ENCODE assay signal across 1 cellular context in genomic region chr17:75896360-75897075, GRCh38.
TF ChIP-seq lines count a peak whose summit lies in the region.

Gene TRIM65, minus strand, starts transcription at chr17:75896951. Its CDS starts 14 bp downstream, at chr17:75896937.

TF ChIP-seq in K562, 482 proteins besides CTCF, POLR2A, EP300 and RAD21 (continued from another document and continues in another):
- TF ChIP-seq, protein P1, sequence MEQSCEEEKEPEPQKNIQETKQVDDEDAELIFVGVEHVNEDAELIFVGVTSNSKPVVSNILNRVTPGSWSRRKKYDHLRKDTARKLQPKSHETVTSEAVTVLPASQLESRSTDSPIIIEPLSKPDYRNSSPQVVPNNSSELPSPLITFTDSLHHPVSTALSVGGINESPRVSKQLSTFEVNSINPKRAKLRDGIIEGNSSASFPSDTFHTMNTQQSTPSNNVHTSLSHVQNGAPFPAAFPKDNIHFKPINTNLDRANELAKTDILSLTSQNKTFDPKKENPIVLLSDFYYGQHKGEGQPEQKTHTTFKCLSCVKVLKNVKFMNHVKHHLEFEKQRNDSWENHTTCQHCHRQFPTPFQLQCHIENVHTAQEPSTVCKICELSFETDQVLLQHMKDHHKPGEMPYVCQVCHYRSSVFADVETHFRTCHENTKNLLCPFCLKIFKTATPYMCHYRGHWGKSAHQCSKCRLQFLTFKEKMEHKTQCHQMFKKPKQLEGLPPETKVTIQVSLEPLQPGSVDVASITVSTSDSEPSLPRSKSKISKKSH (CRISPR knock-in tag; IDR thresholded peaks at IDR 0.05): no peak
- TF ChIP-seq, protein P2, sequence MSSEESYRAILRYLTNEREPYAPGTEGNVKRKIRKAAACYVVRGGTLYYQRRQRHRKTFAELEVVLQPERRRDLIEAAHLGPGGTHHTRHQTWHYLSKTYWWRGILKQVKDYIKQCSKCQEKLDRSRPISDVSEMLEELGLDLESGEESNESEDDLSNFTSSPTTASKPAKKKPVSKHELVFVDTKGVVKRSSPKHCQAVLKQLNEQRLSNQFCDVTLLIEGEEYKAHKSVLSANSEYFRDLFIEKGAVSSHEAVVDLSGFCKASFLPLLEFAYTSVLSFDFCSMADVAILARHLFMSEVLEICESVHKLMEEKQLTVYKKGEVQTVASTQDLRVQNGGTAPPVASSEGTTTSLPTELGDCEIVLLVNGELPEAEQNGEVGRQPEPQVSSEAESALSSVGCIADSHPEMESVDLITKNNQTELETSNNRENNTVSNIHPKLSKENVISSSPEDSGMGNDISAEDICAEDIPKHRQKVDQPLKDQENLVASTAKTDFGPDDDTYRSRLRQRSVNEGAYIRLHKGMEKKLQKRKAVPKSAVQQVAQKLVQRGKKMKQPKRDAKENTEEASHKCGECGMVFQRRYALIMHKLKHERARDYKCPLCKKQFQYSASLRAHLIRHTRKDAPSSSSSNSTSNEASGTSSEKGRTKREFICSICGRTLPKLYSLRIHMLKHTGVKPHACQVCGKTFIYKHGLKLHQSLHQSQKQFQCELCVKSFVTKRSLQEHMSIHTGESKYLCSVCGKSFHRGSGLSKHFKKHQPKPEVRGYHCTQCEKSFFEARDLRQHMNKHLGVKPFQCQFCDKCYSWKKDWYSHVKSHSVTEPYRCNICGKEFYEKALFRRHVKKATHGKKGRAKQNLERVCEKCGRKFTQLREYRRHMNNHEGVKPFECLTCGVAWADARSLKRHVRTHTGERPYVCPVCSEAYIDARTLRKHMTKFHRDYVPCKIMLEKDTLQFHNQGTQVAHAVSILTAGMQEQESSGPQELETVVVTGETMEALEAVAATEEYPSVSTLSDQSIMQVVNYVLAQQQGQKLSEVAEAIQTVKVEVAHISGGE (CRISPR knock-in tag; IDR thresholded peaks at IDR 0.05): peak in 1 of 3 experiments; percentile 35; a peak in 1 of 6 replicates
- TF ChIP-seq USF1 (CRISPR knock-in tag; IDR thresholded peaks at IDR 0.05): no peak
- TF ChIP-seq, protein P3, sequence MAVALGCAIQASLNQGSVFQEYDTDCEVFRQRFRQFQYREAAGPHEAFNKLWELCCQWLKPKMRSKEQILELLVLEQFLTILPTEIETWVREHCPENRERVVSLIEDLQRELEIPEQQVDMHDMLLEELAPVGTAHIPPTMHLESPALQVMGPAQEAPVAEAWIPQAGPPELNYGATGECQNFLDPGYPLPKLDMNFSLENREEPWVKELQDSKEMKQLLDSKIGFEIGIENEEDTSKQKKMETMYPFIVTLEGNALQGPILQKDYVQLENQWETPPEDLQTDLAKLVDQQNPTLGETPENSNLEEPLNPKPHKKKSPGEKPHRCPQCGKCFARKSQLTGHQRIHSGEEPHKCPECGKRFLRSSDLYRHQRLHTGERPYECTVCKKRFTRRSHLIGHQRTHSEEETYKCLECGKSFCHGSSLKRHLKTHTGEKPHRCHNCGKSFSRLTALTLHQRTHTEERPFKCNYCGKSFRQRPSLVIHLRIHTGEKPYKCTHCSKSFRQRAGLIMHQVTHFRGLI (CRISPR knock-in tag; IDR thresholded peaks at IDR 0.05): no peak
- TF ChIP-seq ATF3 (IDR thresholded peaks at IDR 0.05): peak; percentile 79
- TF ChIP-seq ATF3 (CRISPR knock-in tag; conservative IDR thresholded peaks at IDR 0.05): peak; percentile 69
- no peak for TF ChIP-seq MCM7 (IDR thresholded peaks at IDR 0.05)
- TF ChIP-seq, protein P4, sequence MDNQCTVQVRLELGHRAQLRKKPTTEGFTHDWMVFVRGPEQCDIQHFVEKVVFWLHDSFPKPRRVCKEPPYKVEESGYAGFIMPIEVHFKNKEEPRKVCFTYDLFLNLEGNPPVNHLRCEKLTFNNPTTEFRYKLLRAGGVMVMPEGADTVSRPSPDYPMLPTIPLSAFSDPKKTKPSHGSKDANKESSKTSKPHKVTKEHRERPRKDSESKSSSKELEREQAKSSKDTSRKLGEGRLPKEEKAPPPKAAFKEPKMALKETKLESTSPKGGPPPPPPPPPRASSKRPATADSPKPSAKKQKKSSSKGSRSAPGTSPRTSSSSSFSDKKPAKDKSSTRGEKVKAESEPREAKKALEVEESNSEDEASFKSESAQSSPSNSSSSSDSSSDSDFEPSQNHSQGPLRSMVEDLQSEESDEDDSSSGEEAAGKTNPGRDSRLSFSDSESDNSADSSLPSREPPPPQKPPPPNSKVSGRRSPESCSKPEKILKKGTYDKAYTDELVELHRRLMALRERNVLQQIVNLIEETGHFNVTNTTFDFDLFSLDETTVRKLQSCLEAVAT (IDR thresholded peaks at IDR 0.05): no peak
- peak; percentile 80 for TF ChIP-seq EP400 (IDR thresholded peaks at IDR 0.05)
- TF ChIP-seq, protein P5, sequence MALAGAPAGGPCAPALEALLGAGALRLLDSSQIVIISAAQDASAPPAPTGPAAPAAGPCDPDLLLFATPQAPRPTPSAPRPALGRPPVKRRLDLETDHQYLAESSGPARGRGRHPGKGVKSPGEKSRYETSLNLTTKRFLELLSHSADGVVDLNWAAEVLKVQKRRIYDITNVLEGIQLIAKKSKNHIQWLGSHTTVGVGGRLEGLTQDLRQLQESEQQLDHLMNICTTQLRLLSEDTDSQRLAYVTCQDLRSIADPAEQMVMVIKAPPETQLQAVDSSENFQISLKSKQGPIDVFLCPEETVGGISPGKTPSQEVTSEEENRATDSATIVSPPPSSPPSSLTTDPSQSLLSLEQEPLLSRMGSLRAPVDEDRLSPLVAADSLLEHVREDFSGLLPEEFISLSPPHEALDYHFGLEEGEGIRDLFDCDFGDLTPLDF (CRISPR knock-in tag; IDR thresholded peaks at IDR 0.05): peak; percentile 28; the same call in 1 of the 2 replicates
- TF ChIP-seq YY1 (IDR thresholded peaks at IDR 0.05; ENCODE audit: borderline replicate concordance in 1 of 3, control insufficient read depth in 1 of 3, extremely low read depth in 1 of 3, insufficient read depth in 3 of 3, insufficient read length in 1 of 3, insufficient replicate concordance in 2 of 3, low read depth in 1 of 3, low read length in 2 of 3): peak; percentile 67 to 89 (median 84)
- TF ChIP-seq ZNF778 (CRISPR knock-in tag; IDR thresholded peaks at IDR 0.05): no peak
- peak; percentile 57; the same call in 1 of the 2 replicates for TF ChIP-seq ETV5 (CRISPR knock-in tag; IDR thresholded peaks at IDR 0.05; ENCODE audit: low read depth)
- TF ChIP-seq RCOR1 (IDR thresholded peaks at IDR 0.05; ENCODE audit: borderline replicate concordance in 1 of 2, low read depth in 2 of 2, low read length in 2 of 2): no peak; a peak in 1 of 4 replicates
- no peak for TF ChIP-seq ETV6 (IDR thresholded peaks at IDR 0.05; ENCODE audit: borderline replicate concordance in 1 of 2, low read depth in 2 of 2, low read length in 1 of 2)
- TF ChIP-seq ETV6 (CRISPR knock-in tag; IDR thresholded peaks at IDR 0.05; ENCODE audit: borderline replicate concordance): no peak
- peak; percentile 75 for TF ChIP-seq KDM5B (IDR thresholded peaks at IDR 0.05; ENCODE audit: insufficient replicate concordance, low read depth, low read length)
- TF ChIP-seq ZNF134 (CRISPR knock-in tag; conservative IDR thresholded peaks at IDR 0.05): no peak
- TF ChIP-seq, protein P6, sequence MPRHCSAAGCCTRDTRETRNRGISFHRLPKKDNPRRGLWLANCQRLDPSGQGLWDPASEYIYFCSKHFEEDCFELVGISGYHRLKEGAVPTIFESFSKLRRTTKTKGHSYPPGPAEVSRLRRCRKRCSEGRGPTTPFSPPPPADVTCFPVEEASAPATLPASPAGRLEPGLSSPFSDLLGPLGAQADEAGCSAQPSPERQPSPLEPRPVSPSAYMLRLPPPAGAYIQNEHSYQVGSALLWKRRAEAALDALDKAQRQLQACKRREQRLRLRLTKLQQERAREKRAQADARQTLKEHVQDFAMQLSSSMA (CRISPR knock-in tag; IDR thresholded peaks at IDR 0.05): 0 out of 2 replicates have a peak, but pooled peaks have one; percentile 49
- TF ChIP-seq CXXC5 (CRISPR knock-in tag; IDR thresholded peaks at IDR 0.05): peak; percentile 90
- TF ChIP-seq TAF7 (tag; IDR thresholded peaks at IDR 0.05): no peak
- TF ChIP-seq GMEB1 (CRISPR knock-in tag; IDR thresholded peaks at IDR 0.05): peak; percentile 58; the same call in 1 of the 2 replicates
- TF ChIP-seq XRCC5 (IDR thresholded peaks at IDR 0.05; ENCODE audit: low read depth, low read length): no peak
- TF ChIP-seq SIN3B (IDR thresholded peaks at IDR 0.05; ENCODE audit: low read depth): peak; percentile 81
- TF ChIP-seq RBM25 (IDR thresholded peaks at IDR 0.05; ENCODE audit: low read depth, low read length, severe bottlenecking): no peak
- TF ChIP-seq E2F6 (IDR thresholded peaks at IDR 0.05; ENCODE audit: borderline replicate concordance in 1 of 2, extremely low read depth in 1 of 2, insufficient read depth in 1 of 2, insufficient read length in 1 of 2, low read depth in 1 of 2, low read length in 1 of 2, poor library complexity in 1 of 2, severe bottlenecking in 1 of 2): peak; percentile 63 to 75
- TF ChIP-seq, protein P7, sequence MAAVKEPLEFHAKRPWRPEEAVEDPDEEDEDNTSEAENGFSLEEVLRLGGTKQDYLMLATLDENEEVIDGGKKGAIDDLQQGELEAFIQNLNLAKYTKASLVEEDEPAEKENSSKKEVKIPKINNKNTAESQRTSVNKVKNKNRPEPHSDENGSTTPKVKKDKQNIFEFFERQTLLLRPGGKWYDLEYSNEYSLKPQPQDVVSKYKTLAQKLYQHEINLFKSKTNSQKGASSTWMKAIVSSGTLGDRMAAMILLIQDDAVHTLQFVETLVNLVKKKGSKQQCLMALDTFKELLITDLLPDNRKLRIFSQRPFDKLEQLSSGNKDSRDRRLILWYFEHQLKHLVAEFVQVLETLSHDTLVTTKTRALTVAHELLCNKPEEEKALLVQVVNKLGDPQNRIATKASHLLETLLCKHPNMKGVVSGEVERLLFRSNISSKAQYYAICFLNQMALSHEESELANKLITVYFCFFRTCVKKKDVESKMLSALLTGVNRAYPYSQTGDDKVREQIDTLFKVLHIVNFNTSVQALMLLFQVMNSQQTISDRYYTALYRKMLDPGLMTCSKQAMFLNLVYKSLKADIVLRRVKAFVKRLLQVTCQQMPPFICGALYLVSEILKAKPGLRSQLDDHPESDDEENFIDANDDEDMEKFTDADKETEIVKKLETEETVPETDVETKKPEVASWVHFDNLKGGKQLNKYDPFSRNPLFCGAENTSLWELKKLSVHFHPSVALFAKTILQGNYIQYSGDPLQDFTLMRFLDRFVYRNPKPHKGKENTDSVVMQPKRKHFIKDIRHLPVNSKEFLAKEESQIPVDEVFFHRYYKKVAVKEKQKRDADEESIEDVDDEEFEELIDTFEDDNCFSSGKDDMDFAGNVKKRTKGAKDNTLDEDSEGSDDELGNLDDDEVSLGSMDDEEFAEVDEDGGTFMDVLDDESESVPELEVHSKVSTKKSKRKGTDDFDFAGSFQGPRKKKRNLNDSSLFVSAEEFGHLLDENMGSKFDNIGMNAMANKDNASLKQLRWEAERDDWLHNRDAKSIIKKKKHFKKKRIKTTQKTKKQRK (IDR thresholded peaks at IDR 0.05; ENCODE audit: borderline replicate concordance, low read depth, low read length): no peak
- TF ChIP-seq, protein P8, sequence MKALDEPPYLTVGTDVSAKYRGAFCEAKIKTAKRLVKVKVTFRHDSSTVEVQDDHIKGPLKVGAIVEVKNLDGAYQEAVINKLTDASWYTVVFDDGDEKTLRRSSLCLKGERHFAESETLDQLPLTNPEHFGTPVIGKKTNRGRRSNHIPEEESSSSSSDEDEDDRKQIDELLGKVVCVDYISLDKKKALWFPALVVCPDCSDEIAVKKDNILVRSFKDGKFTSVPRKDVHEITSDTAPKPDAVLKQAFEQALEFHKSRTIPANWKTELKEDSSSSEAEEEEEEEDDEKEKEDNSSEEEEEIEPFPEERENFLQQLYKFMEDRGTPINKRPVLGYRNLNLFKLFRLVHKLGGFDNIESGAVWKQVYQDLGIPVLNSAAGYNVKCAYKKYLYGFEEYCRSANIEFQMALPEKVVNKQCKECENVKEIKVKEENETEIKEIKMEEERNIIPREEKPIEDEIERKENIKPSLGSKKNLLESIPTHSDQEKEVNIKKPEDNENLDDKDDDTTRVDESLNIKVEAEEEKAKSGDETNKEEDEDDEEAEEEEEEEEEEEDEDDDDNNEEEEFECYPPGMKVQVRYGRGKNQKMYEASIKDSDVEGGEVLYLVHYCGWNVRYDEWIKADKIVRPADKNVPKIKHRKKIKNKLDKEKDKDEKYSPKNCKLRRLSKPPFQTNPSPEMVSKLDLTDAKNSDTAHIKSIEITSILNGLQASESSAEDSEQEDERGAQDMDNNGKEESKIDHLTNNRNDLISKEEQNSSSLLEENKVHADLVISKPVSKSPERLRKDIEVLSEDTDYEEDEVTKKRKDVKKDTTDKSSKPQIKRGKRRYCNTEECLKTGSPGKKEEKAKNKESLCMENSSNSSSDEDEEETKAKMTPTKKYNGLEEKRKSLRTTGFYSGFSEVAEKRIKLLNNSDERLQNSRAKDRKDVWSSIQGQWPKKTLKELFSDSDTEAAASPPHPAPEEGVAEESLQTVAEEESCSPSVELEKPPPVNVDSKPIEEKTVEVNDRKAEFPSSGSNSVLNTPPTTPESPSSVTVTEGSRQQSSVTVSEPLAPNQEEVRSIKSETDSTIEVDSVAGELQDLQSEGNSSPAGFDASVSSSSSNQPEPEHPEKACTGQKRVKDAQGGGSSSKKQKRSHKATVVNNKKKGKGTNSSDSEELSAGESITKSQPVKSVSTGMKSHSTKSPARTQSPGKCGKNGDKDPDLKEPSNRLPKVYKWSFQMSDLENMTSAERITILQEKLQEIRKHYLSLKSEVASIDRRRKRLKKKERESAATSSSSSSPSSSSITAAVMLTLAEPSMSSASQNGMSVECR (CRISPR knock-in tag; IDR thresholded peaks at IDR 0.05): peak; percentile 54; the same call in 1 of the 2 replicates
- no peak for TF ChIP-seq NR4A1 (CRISPR knock-in tag; IDR thresholded peaks at IDR 0.05)
- TF ChIP-seq NR4A1 (tag; IDR thresholded peaks at IDR 0.05): peak; percentile 56; the same call in 1 of the 2 replicates
